ENCODE assay signal across 23 cellular contexts in the genomic region with DNA sequence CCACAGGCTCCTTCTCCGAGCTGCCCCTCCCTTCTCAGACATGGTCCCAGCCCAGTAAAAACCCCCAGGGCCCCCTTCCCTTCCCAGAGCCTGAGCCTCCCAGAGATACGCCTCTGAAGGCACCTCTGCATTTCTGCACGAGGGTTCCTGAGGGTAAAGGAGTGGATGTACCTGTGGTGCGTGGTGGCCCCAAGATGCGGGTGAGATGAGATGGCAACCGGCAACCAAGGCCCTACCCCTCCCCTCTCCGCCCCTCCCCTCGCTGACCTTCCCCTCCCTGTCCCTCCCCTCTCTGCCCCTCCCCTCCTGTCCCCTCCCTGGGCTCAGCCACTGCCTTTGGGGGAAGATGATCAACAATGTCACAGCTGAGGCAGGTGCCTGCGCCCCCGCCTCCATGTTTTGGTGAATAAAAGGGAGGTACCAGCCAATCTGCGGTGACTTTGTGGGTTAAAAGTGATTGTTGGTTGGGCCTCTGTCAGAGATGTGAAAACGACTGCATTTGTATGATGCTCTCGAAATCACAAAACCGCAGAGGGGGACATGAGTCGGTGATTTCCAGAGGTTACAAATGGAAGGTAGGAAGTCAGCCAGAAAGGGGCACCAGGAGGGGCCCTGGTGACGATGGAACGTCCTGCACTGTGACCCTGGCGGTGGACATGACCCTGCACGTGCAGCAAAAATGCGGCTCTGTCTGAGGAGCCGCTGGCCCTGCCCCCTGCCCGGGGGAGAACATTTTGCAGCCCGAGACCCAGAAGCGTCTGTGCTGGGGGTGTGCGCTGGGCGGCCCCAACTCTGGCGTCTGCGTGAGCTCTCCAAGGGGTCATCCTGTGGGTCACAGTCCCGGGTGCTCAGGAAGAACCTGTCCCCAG. TPM values are rescaled to one million over a fixed set of nuclear protein-coding genes. Genes with fewer than 3 reads are reported as not detected.
DNase-seq lines count a peak whose midpoint lies in the region; ATAC-seq and TF ChIP-seq lines count a peak whose summit lies in the region.
"Had no signal": no experiment of that assay in that cellular context is flagged by ENCODE, and none has a peak within 500 bp of the region (broad histone marks: within the 10 kb centered on the region; RNA-seq: fewer than 3 reads in every experiment).

No MANE protein-coding gene starts in this region.

- H2AFZ ChIP-seq in MM.1S (ENCODE audit: low read length), result no peak overlapping the region

- H3K9ac ChIP-seq in MM.1S (ENCODE audit: low read length), result no peak overlapping the region
- H3K9ac ChIP-seq: KMS-11 had no signal

- H3K9me3 ChIP-seq in MM.1S (replicated peaks; ENCODE audit: insufficient read depth, low read length) (no peaks in the 10 kb centered on the region), spleen (peaks cover 0 to 13% (median 0%) of the 10 kb centered on the region in 8 donors)

- H3K79me2 ChIP-seq in MM.1S (ENCODE audit: low read length), result no peaks in the 10 kb centered on the region

- WGBS in spleen, 5 donors, result 66 to 77% (median 71%) methylated on average over 17 to 29 of the region's 29 CpGs

- H3K36me3 ChIP-seq in MM.1S (replicated peaks; ENCODE audit: insufficient read depth, low read length) (no peaks in the 10 kb centered on the region), spleen (no peaks in the 10 kb centered on the region)

- H3F3A ChIP-seq in MM.1S (ENCODE audit: insufficient read depth, low read length), result no peaks in the 10 kb centered on the region

- no peak overlapping the region for H3K4me2 ChIP-seq in MM.1S (ENCODE audit: low read depth, low read length)
- H3K4me2 ChIP-seq: KMS-11 had no signal

- DNase-seq in activated effector memory CD4-positive, alpha-beta T cell treated with anti-CD3 and anti-CD28 coated beads, Interleukin-2, amount 50 U/mL, for 16 hours, result peak; percentile 5
- no peak for DNase-seq in activated effector memory CD4-positive, alpha-beta T cell treated with Interleukin-2 at 50 U/mL for 16 hours
- DNase-seq in MM.1S (peak; percentile 36), left kidney (ENCODE audit: low read depth, low spot score) (peak; percentile 41), spleen (peak; percentile 32), C1 segment of cervical spinal cord (lab: John Stamatoyannopoulos, UW) (no peak), RPMI8226 (no peak)
- DNase-seq: DMS53, GF-D8, H9, MV-4-11, NCI-H1694, NCI-H2081, NCI-H2171, NCI-H524 treated with DMSO at 0.1 percent for 48 hours, NCI-H82, Right ventricle myocardium superior had no signal

- intact Hi-C loops in spleen (cut with DNase I; ENCODE audit: low total_unique reads), result no loop called here

- no peaks in the 10 kb centered on the region for H3K9me2 ChIP-seq in MM.1S (replicated peaks; ENCODE audit: insufficient read depth, low read length)

- H3K27ac ChIP-seq in MM.1S (ENCODE audit: low read length), result no peak overlapping the region
- no peak overlapping the region for H3K27ac ChIP-seq in spleen
- H3K27ac ChIP-seq: KMS-11 had no signal

- TF ChIP-seq CTCF in MM.1S (IDR thresholded peaks at IDR 0.05; ENCODE audit: low read length) (no peak), spleen (IDR thresholded peaks at IDR 0.05 in 8 of 11, conservative IDR thresholded peaks at IDR 0.05 in 3 of 11) (no peak)

- H3K27me3 ChIP-seq in MM.1S (replicated peaks; ENCODE audit: insufficient read depth, low read length) (peaks cover 88% of the 10 kb centered on the region), spleen (replicated peaks in 1 of 7) (peaks cover 0 to 59% (median 0%) of the 10 kb centered on the region in 7 donors)

- H3K4me1 ChIP-seq in MM.1S (ENCODE audit: low read length), result 0 out of 2 replicates have a peak, but pooled peaks cover 4% of the 10 kb centered on the region
- no peaks in the 10 kb centered on the region for H3K4me1 ChIP-seq in spleen

- H3K4me3 ChIP-seq in MM.1S (ENCODE audit: low read length) (no peak overlapping the region), spleen (no peak overlapping the region)

- H4K20me1 ChIP-seq in MM.1S (ENCODE audit: insufficient read depth, low read length), result no peaks in the 10 kb centered on the region

- no peak for ATAC-seq in HG03095 (IDR thresholded peaks at IDR 0.05; ENCODE audit: unreplicated experiment)

- no peak for TF ChIP-seq POLR2A in spleen (IDR thresholded peaks at IDR 0.05)

RNA-seq across cellular contexts. Expression of a gene that starts 3.7 kb away (rescaled TPM):
- total RNA-seq in spleen, result not detected
- not detected for polyA plus RNA-seq in spleen
- total RNA-seq: A172, OCI-LY7, Right ventricle myocardium superior had no signal
- polyA plus RNA-seq: AG04450, CD14-positive monocyte had no signal

RNA-seq across cellular contexts. Expression of a gene that starts 27.4 kb away (rescaled TPM):
- total RNA-seq in spleen, result not detected
- polyA plus RNA-seq in spleen, result not detected
- total RNA-seq: A172, H9, OCI-LY7, Right ventricle myocardium superior had no signal
- polyA plus RNA-seq: AG04450, CD14-positive monocyte had no signal

RNA-seq across cellular contexts. Expression of a gene that starts 32.5 kb away (rescaled TPM):
- total RNA-seq in spleen, result not detected
- polyA plus RNA-seq in spleen, result under 1 TPM in 2 of 3 donors, not detected in 1; 0.07 to 0.10 TPM
- total RNA-seq: A172, H9, OCI-LY7, Right ventricle myocardium superior had no signal
- polyA plus RNA-seq: AG04450, CD14-positive monocyte had no signal

RNA-seq across cellular contexts. Expression of a gene that starts 35.2 kb away (rescaled TPM):
- total RNA-seq in spleen, result 10 to 100 TPM in 6 of 7 donors, 1 to 10 TPM in 1; 8.3 to 41.5 (median 27.0) TPM
- 10 to 100 TPM in 1 of 3 donors, 1 to 10 TPM in 2; 1.0 to 18.4 (median 5.6) TPM for polyA plus RNA-seq in spleen
- total RNA-seq: A172, OCI-LY7 had no signal
- polyA plus RNA-seq: AG04450, CD14-positive monocyte had no signal

Comparison
In these comparisons a context has a peak if more than half of its experiments do, and no peak if none do; other contexts are left out.
1. DNase-seq: peak in activated effector memory CD4-positive, alpha-beta T cell treated with anti-CD3 and anti-CD28 coated beads, Interleukin-2, amount 50 U/mL, for 16 hours (single experiment), MM.1S (single experiment), left kidney (single experiment) and spleen (single experiment); none in activated effector memory CD4-positive, alpha-beta T cell treated with Interleukin-2 at 50 U/mL for 16 hours (single experiment), C1 segment of cervical spinal cord (0 of 14) and RPMI8226 (single experiment).